ENCODE assay signal across 26 cellular contexts in genomic region chrX:142884853-142885252, GRCh38.
"Had no signal": no experiment of that assay in that cellular context is flagged by ENCODE, and none has a peak within 500 bp of the region (broad histone marks: within the 10 kb centered on the region; RNA-seq: fewer than 3 reads in every experiment).

No MANE protein-coding gene starts in this region.

- H3K36me3 ChIP-seq: stomach, suprapubic skin, thoracic aorta, thyroid gland, tibial artery, tibial nerve, upper lobe of left lung, upper lobe of right lung, uterus, vagina had no signal

- FAIRE-seq: urothelium cell line had no signal

- H3K9me3 ChIP-seq: stomach, suprapubic skin, testis, thoracic aorta, thyroid gland, tibial artery, tibial nerve, upper lobe of left lung, upper lobe of right lung, uterus, vagina had no signal

- H3K4me1 ChIP-seq: stomach, suprapubic skin, testis, thyroid gland, tibial artery, tibial nerve, upper lobe of left lung, upper lobe of right lung, uterus, vagina had no signal

- H3K27ac ChIP-seq: stomach, suprapubic skin, testis, thoracic aorta, thyroid gland, tibial artery, tibial nerve, upper lobe of left lung, upper lobe of right lung, uterus, vagina had no signal

- H3K4me3 ChIP-seq: stomach, suprapubic skin, testis, thoracic aorta, thyroid gland, tibial artery, tibial nerve, upper lobe of left lung, upper lobe of right lung, uterus, vagina had no signal

- ATAC-seq: stimulated activated effector memory CD8-positive, alpha-beta T cell treated with anti-CD3 and anti-CD28 coated beads, Interleukin-12 subunit alpha, Interleukin-12 subunit beta, amount 100 ng/mL, for 72 hours; stimulated activated memory B cell treated with anti-CD40 and anti-IgM and Interleukin-4, amounts not matched to agents 10 μg/mL and 1 μg/mL and 100 μg/mL, for 72 hours; stimulated activated naive B cell treated with anti-CD40 and anti-IgM and Interleukin-4, amounts not matched to agents 10 μg/mL and 1 μg/mL and 100 μg/mL, for 72 hours; stimulated activated naive CD8-positive, alpha-beta T cell treated with anti-CD3 and anti-CD28 coated beads, Interleukin-15, amount 100 ng/mL, for 72 hours; stimulated activated naive CD8-positive, alpha-beta T cell treated with anti-CD3 and anti-CD28 coated beads, Interleukin-15, Interleukin-2, amounts not matched to agents 100 U/mL and 50 U/mL, for 24 hours; upper lobe of right lung had no signal

- H3K27me3 ChIP-seq: stomach, suprapubic skin, testis, thyroid gland, tibial artery, tibial nerve, upper lobe of left lung, upper lobe of right lung, uterus, vagina had no signal

- DNase-seq: stimulated activated CD4-positive, alpha-beta T cell treated with anti-CD3 and anti-CD28 coated beads, Interleukin-2, amount 100 ng/mL, for 48 hours; stimulated activated CD4-positive, alpha-beta T cell treated with anti-CD3 and anti-CD28 coated beads, Interleukin-4, amount 100 ng/mL, for 1 hour; stimulated activated CD4-positive, alpha-beta T cell treated with anti-CD3 and anti-CD28 coated beads, Interleukin-4, amount 100 ng/mL, for 24 hours; stimulated activated CD4-positive, alpha-beta T cell treated with anti-CD3 and anti-CD28 coated beads, Interleukin-4, amount 100 ng/mL, for 4 hours; stimulated activated CD8-positive, alpha-beta memory T cell treated with anti-CD3 and anti-CD28 coated beads, Interleukin-4, amount 100 ng/mL, for 48 hours; stimulated activated naive B cell treated with anti-CD40 and anti-IgM and Interleukin-4, amounts not matched to agents 10 μg/mL and 1 μg/mL and 100 μg/mL, for 72 hours; stimulated activated naive CD4-positive, alpha-beta T cell; stimulated activated naive CD4-positive, alpha-beta T cell treated with Interleukin-2 at 50 U/mL for 16 hours; stimulated activated naive CD8-positive, alpha-beta T cell treated with anti-CD3 and anti-CD28 coated beads, Interleukin-15, amount 100 ng/mL, for 72 hours; stimulated activated naive CD8-positive, alpha-beta T cell treated with anti-CD3 and anti-CD28 coated beads, Interleukin-15, Interleukin-2, amounts not matched to agents 100 U/mL and 50 U/mL, for 24 hours; stomach; substantia nigra; testis; thyroid gland; tibial artery; trophoblast cell; upper lobe of left lung; upper lobe of right lung; uterus had no signal
